9 cellular contexts compared by ENCODE assay signal in the genomic region with DNA sequence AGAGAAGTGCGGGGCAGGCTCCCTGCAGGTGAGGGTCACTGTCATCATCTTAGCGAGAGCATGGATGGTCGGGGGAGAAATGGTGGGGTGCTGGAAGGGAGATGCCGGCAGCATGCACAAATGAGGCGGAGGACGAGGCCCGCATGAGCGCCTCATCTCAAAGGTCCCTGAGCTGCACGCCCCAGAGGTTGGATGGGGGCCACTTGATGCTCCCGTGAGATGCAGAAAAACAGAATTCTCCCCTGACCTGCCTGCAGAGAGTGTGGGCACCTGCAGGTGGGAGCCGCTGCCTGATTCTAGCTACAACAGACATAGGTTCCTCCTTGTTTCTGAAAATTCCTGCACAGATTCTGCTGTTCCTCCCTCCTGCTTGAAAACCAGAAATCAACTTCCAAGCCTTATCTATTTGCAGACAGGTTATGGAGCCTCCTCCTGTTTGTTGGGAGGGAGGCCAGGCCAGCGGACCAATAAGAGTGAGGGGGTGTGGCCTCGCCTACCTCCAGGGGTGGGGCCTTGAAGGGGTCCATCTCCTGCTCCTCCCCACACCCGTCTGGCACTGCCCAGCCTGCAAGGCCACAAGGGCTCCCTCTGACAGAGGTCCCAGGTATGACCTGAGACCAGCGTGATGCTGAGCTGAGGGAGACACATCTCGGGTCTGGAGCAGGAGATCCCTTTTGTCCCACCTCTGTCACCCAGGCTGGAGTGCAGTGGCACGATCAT.
A peak's percentile ranks its signal among the peaks of the same experiment; 100 is the strongest.
DNase-seq lines count a peak whose midpoint lies in the region; ATAC-seq and TF ChIP-seq lines count a peak whose summit lies in the region.
"Had no signal": no experiment of that assay in that cellular context is flagged by ENCODE, and none has a peak within 500 bp of the region (broad histone marks: within the 10 kb centered on the region; RNA-seq: fewer than 3 reads in every experiment).

No MANE protein-coding gene starts in this region.

- peak; percentile 67 for DNase-seq in DMS153 (lab: John Stamatoyannopoulos, UW)
- DNase-seq in SK-N-DZ (ENCODE audit: low spot score): peak; percentile 86
- peak; percentile 96 for DNase-seq in iPS-NIHi11 (ENCODE audit: low spot score)
- no peak for DNase-seq in lower leg skin (ENCODE audit: low spot score in 2 of 2)
- no peak for DNase-seq in superior temporal gyrus (ENCODE audit: extremely low spot score)

- intact Hi-C loops in lower leg skin (cut with DNase I; ENCODE audit: low total_unique reads): no loop called here

- no peak for TF ChIP-seq POLR2A in lower leg skin (IDR thresholded peaks at IDR 0.05)

- WGBS in lower leg skin, 2 donors: 82 to 88% methylated on average over 16 to 17 of the region's 17 CpGs

- ATAC-seq in GM18907 (IDR thresholded peaks at IDR 0.05; ENCODE audit: unreplicated experiment): peak; percentile 65
- ATAC-seq in HG03103 (IDR thresholded peaks at IDR 0.05; ENCODE audit: low read depth, unreplicated experiment): peak; percentile 62
- no peak for ATAC-seq in HG03139 (IDR thresholded peaks at IDR 0.05; ENCODE audit: unreplicated experiment)

- H3K4me3 ChIP-seq in lower leg skin (ENCODE audit: low read depth, poor library complexity, severe bottlenecking): no peak overlapping the region
- H3K4me3 ChIP-seq: SK-N-MC had no signal

- no peak for TF ChIP-seq CTCF in lower leg skin (IDR thresholded peaks at IDR 0.05)

Comparison
In these comparisons a context has a peak if more than half of its experiments do, and no peak if none do; other contexts are left out.
1. DNase-seq: peak in DMS153 (single experiment), SK-N-DZ (single experiment) and iPS-NIHi11 (single experiment); none in lower leg skin (0 of 2) and superior temporal gyrus (single experiment).